In genomic region chrX:16416588-16416987, GRCh38 we compare ENCODE assay signal across 21 cellular contexts.
DNase-seq lines count a peak whose midpoint lies in the region; ATAC-seq, FAIRE-seq and TF ChIP-seq lines count a peak whose summit lies in the region.
"Had no signal": no experiment of that assay in that cellular context is flagged by ENCODE, and none has a peak within 500 bp of the region (broad histone marks: within the 10 kb centered on the region; RNA-seq: fewer than 3 reads in every experiment).

No MANE protein-coding gene starts in this region.

- FAIRE-seq in HepG2 (lab: Jason Lieb, UNC) (no peak), H1 (lab: Jason Lieb, UNC) (peak; percentile 93)
- FAIRE-seq: GM19239, H54 had no signal

- H3K18ac ChIP-seq in H1 (ENCODE audit: extremely low read depth, low read length): no peak overlapping the region

- TF ChIP-seq EP300 in HepG2 (IDR thresholded peaks at IDR 0.05; ENCODE audit: low read depth in 2 of 2, low read length in 2 of 2): no peak
- TF ChIP-seq EP300 in HepG2 (CRISPR knock-in tag; IDR thresholded peaks at IDR 0.05; ENCODE audit: borderline replicate concordance): no peak
- no peak for TF ChIP-seq EP300 in H1 (IDR thresholded peaks at IDR 0.05; ENCODE audit: borderline replicate concordance in 1 of 2, low read depth in 2 of 2, low read length in 2 of 2)

- H4K20me1 ChIP-seq in HepG2 (ENCODE audit: insufficient read depth, low read length) (no peaks in the 10 kb centered on the region), H1 (replicated peaks in 1 of 2; ENCODE audit: control insufficient read depth in 1 of 2, insufficient read depth in 2 of 2, low read length in 2 of 2) (no peaks in the 10 kb centered on the region)

- no peak for TF ChIP-seq POLR2A in HepG2 (IDR thresholded peaks at IDR 0.05; ENCODE audit: insufficient read depth in 1 of 2, low read depth in 2 of 2, low read length in 2 of 2)
- TF ChIP-seq POLR2A in right lobe of liver (IDR thresholded peaks at IDR 0.05): no peak
- TF ChIP-seq POLR2A in H1 (IDR thresholded peaks at IDR 0.05; ENCODE audit: control extremely low read depth in 1 of 2, low read depth in 2 of 2, low read length in 2 of 2): no peak

- TF ChIP-seq RAD21 in HepG2 (CRISPR knock-in tag; IDR thresholded peaks at IDR 0.05): no peak
- no peak for TF ChIP-seq RAD21 in H1 (IDR thresholded peaks at IDR 0.05 in 1 of 2, conservative IDR thresholded peaks at IDR 0.05 in 1 of 2; ENCODE audit: low read depth in 2 of 2, low read length in 2 of 2)

- ATAC-seq in HepG2: no peak
- no peak for ATAC-seq in right lobe of liver
- ATAC-seq: A549, GM23338 had no signal

- no peak overlapping the region for H3K23ac ChIP-seq in H1 (ENCODE audit: insufficient read length)

- no peak overlapping the region for H3K4me2 ChIP-seq in HepG2 (ENCODE audit: low read depth, low read length)
- H3K4me2 ChIP-seq in H1 (ENCODE audit: insufficient read depth in 1 of 2, low read depth in 2 of 2, low read length in 2 of 2): no peak overlapping the region
- H3K4me2 ChIP-seq: A549, GM23338 had no signal

- H2BK12ac ChIP-seq in H1 (ENCODE audit: low read depth, low read length): no peak overlapping the region

- H3K4ac ChIP-seq in H1 (replicated peaks; ENCODE audit: insufficient read length, low read depth, low read length): no peak overlapping the region

- H3K14ac ChIP-seq in H1 (ENCODE audit: insufficient read length): no peak overlapping the region

- H4K91ac ChIP-seq in H1 (replicated peaks; ENCODE audit: insufficient read length, low read length): no peak overlapping the region

- in situ Hi-C loops in HepG2 (cut with HindIII; ENCODE audit: extremely low pct_ligation_motif_present, low pct_unique_long_range_greater_than_20kb): no loop called here

- POLR2A ChIA-PET in HepG2 (lab: Yijun Ruan, JAX): no interaction called here
- POLR2A ChIA-PET in H1 (lab: Charles Lee; ENCODE audit: partially characterized antibody): no interaction called here

- BruUV-seq in HepG2 (replicated peaks; lab: Mats Ljungman, UMichigan): no TSS peak

- H3K27me3 ChIP-seq in HepG2 (ENCODE audit: control insufficient read depth in 1 of 2, insufficient read depth in 2 of 2, low read length in 2 of 2): no peaks in the 10 kb centered on the region
- H3K27me3 ChIP-seq in right lobe of liver: no peaks in the 10 kb centered on the region
- no peaks in the 10 kb centered on the region for H3K27me3 ChIP-seq in H1 (replicated peaks in 1 of 4; ENCODE audit: control insufficient read depth in 3 of 4, extremely low read depth in 1 of 4, insufficient read depth in 3 of 4, low read length in 3 of 4)

- H3K9me3 ChIP-seq in HepG2 (ENCODE audit: low read length) (no peaks in the 10 kb centered on the region), right lobe of liver (no peaks in the 10 kb centered on the region), H1 (ENCODE audit: insufficient read depth in 2 of 2, low read depth in 1 of 2, low read length in 1 of 2) (no peaks in the 10 kb centered on the region)
- H3K9me3 ChIP-seq: A549, HAP-1 had no signal

- H3K4me1 ChIP-seq in HepG2 (ENCODE audit: insufficient read depth, low read length) (no peaks in the 10 kb centered on the region), right lobe of liver (no peaks in the 10 kb centered on the region), H1 (replicated peaks in 1 of 4; ENCODE audit: control insufficient read depth in 3 of 4, insufficient read depth in 4 of 4, low read length in 3 of 4) (no peaks in the 10 kb centered on the region)
- H3K4me1 ChIP-seq: A549, HAP-1 had no signal

- H2AFZ ChIP-seq in HepG2 (ENCODE audit: low read length): no peak overlapping the region
- H2AFZ ChIP-seq in H1 (ENCODE audit: low read length): no peak overlapping the region
- H2AFZ ChIP-seq: GM23338 had no signal

- H3K79me2 ChIP-seq in HepG2 (ENCODE audit: insufficient read depth, low read length) (no peaks in the 10 kb centered on the region), H1 (ENCODE audit: control insufficient read depth in 1 of 2, insufficient read depth in 2 of 2, low read length in 2 of 2) (no peaks in the 10 kb centered on the region)

- H2BK5ac ChIP-seq in H1 (ENCODE audit: low read depth, low read length): no peak overlapping the region

- TF ChIP-seq CTCF in HepG2 (CRISPR knock-in tag; IDR thresholded peaks at IDR 0.05) (no peak), right lobe of liver (IDR thresholded peaks at IDR 0.05) (no peak), H1 (IDR thresholded peaks at IDR 0.05; ENCODE audit: control extremely low read depth in 1 of 3, insufficient read depth in 1 of 3, low read depth in 1 of 3, low read length in 3 of 3) (no peak)

- WGBS in HepG2 (ENCODE audit: low lambda C conversion rate): no CpG with 5 or more reads among the region's 1 CpG
- WGBS in right lobe of liver (ENCODE audit: insufficient coverage, low coverage, low lambda C conversion rate, missing lambda C conversion rate): 43% methylated on average over 1 of the region's 1 CpG
- WGBS in H1 (ENCODE audit: extremely low coverage in 1 of 2, insufficient coverage in 1 of 2, insufficient read length in 1 of 2, insufficient replicate concordance in 2 of 2, low coverage in 1 of 2, low lambda C conversion rate in 2 of 2, missing lambda C conversion rate in 1 of 2), 2 experiments: 71% methylated on average over 1 of the region's 1 CpG; no CpG with 5 or more reads in 1 of the 2 experiments

- no peaks in the 10 kb centered on the region for H3K79me1 ChIP-seq in H1 (ENCODE audit: low read depth, low read length)

- no peak overlapping the region for H2BK20ac ChIP-seq in H1 (ENCODE audit: low read length)

- no peak overlapping the region for H3K4me3 ChIP-seq in HepG2 (replicated peaks in 1 of 3; ENCODE audit: insufficient read depth in 1 of 3, low read depth in 2 of 3, low read length in 3 of 3)
- no peak overlapping the region for H3K4me3 ChIP-seq in right lobe of liver
- H3K4me3 ChIP-seq in H1 (ENCODE audit: extremely low read depth in 1 of 4, insufficient read depth in 2 of 4, low read depth in 3 of 4, low read length in 4 of 4): no peak overlapping the region
- H3K4me3 ChIP-seq: A549, GM23338, HAP-1 had no signal

- H2BK120ac ChIP-seq in H1 (replicated peaks; ENCODE audit: low read depth, low read length): no peak overlapping the region

- H4K8ac ChIP-seq in H1 (ENCODE audit: extremely low read depth, insufficient read depth, low read length): no peak overlapping the region

- no peaks in the 10 kb centered on the region for H3K23me2 ChIP-seq in H1 (ENCODE audit: low read depth, low read length)

- no peak overlapping the region for H2AK5ac ChIP-seq in H1 (ENCODE audit: low read depth, low read length)

- DNase-seq in HepG2 (ENCODE audit: low spot score) (no peak), right lobe of liver (no peak), NAMALWA (ENCODE audit: low spot score) (peak; percentile 2), H1 (ENCODE audit: low read depth in 1 of 2, low spot score in 2 of 2) (no peak), HuH-7.5 (ENCODE audit: low spot score) (no peak), AG08395 (ENCODE audit: low spot score) (no peak), NCI-H345 (lab: John Stamatoyannopoulos, UW) (no peak)
- DNase-seq: 8988T; ACHN; C1 segment of cervical spinal cord; Calu3; CD4-positive, alpha-beta memory T cell; COR-L47; DMS79; EL; GDM1 had no signal

- H3K27ac ChIP-seq in HepG2 (ENCODE audit: extremely low read length, insufficient read depth, low read length) (no peak overlapping the region), right lobe of liver (no peak overlapping the region), H1 (ENCODE audit: low read depth, low read length) (no peak overlapping the region)
- H3K27ac ChIP-seq: A549 had no signal

- H2BK15ac ChIP-seq in H1 (ENCODE audit: low read length): no peak overlapping the region

- CTCF ChIA-PET in HepG2 (lab: Yijun Ruan, JAX; ENCODE audit: low intra/inter-chr PET ratio, low total read pairs): no interaction called here
- CTCF ChIA-PET in H1 (lab: Charles Lee; ENCODE audit: partially characterized antibody): interaction anchor here (1.3 kb wide), 1 partner anchor 11 kb away, joined by 4 read pairs; no protein-coding TSS in a partner anchor

- no peak overlapping the region for H3K56ac ChIP-seq in H1 (replicated peaks; ENCODE audit: insufficient read length, low read depth, low read length)

- intact Hi-C loops in HepG2 (cut with micrococcal nuclease; ENCODE audit: unreplicated experiment) (no loop called here), right lobe of liver (cut with DNase I) (no loop called here)

- no peak overlapping the region for H4K5ac ChIP-seq in H1 (ENCODE audit: insufficient read length, low read depth, low read length)

- H3K36me3 ChIP-seq in HepG2 (replicated peaks in 1 of 2; ENCODE audit: control insufficient read depth in 1 of 2, insufficient read depth in 2 of 2, low read length in 2 of 2) (no peaks in the 10 kb centered on the region), right lobe of liver (no peaks in the 10 kb centered on the region), H1 (ENCODE audit: control insufficient read depth in 2 of 4, insufficient read depth in 4 of 4, low read length in 3 of 4) (no peaks in the 10 kb centered on the region)
- H3K36me3 ChIP-seq: HAP-1 had no signal

- no peak overlapping the region for H3K9ac ChIP-seq in HepG2 (ENCODE audit: insufficient read depth, low read depth, low read length)
- no peak overlapping the region for H3K9ac ChIP-seq in H1 (replicated peaks in 1 of 4; ENCODE audit: extremely low read depth in 1 of 4, low read depth in 3 of 4, low read length in 3 of 4)

TF ChIP-seq in HepG2, 621 proteins besides CTCF, POLR2A, EP300 and RAD21:
- TF ChIP-seq THAP11 (CRISPR knock-in tag; IDR thresholded peaks at IDR 0.05): peak; percentile 54; the same call in 1 of the 2 replicates
- no peak for TF ChIP-seq PLSCR1 (CRISPR knock-in tag; IDR thresholded peaks at IDR 0.05; ENCODE audit: borderline replicate concordance)
TF ChIP-seq in HepG2: peak in this region for 1.

TF ChIP-seq in H1, 55 proteins besides CTCF, POLR2A, EP300 and RAD21 (continues in another document):
- TF ChIP-seq SIX5 (IDR thresholded peaks at IDR 0.05; ENCODE audit: low read depth, low read length) (peak; percentile 30; the same call in 1 of the 2 replicates), BRCA1 (IDR thresholded peaks at IDR 0.05; ENCODE audit: low read depth, low read length) (no peak), POU5F1 (IDR thresholded peaks at IDR 0.05; ENCODE audit: low read depth, low read length) (no peak)
